Comparison of ENCODE assay signal across 34 cellular contexts in the genomic region with DNA sequence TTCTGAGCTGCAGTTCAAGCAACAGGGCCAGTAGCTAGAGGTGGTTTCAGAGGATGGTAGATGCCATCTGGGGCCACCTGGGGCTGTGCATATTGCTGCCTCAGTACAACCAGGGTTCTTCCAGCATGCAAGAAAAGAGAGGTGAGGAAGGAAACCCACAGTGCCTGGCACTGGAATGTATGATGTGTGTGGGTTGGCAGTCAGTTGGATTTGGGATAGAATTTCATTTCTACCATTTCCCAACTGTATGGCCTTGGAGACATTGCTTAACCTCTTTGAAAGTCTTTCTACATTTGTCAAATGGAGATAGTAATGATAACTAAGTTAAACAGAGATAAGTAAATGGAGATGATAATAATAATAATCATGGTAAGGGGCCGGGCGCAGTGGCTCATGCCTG. TPM values are rescaled to one million over a fixed set of nuclear protein-coding genes. Genes with fewer than 3 reads are reported as not detected.
"Had no signal": no experiment of that assay in that cellular context is flagged by ENCODE, and none has a peak within 500 bp of the region (broad histone marks: within the 10 kb centered on the region; RNA-seq: fewer than 3 reads in every experiment).

No MANE protein-coding gene starts in this region.

- H3K27me3 ChIP-seq: pancreas, sigmoid colon, tibial nerve, uterus had no signal

- DNase-seq: hypothalamus; immature natural killer cell; islet precursor cell; left ventricle myocardium inferior; mesendoderm; mucosa of descending colon; naive thymus-derived CD4-positive, alpha-beta T cell; nucleus accumbens; pancreas; posterior cingulate gyrus; retina; right cardiac atrium; sigmoid colon; stimulated activated CD4-positive, alpha-beta T cell treated with anti-CD3 and anti-CD28 coated beads, Interleukin-1b, Interleukin-23, amount 100 ng/mL, for 48 hours; stimulated activated CD4-positive, alpha-beta T cell treated with anti-CD3 and anti-CD28 coated beads, Interleukin-2, amount 100 ng/mL, for 48 hours; stimulated activated CD4-positive, alpha-beta T cell treated with anti-CD3 and anti-CD28 coated beads, Interleukin-4, amount 100 ng/mL, for 4 hours; stimulated activated CD8-positive, alpha-beta memory T cell treated with anti-CD3 and anti-CD28 coated beads, Interleukin-4, amount 100 ng/mL, for 48 hours; stimulated activated naive CD4-positive, alpha-beta T cell treated with Interleukin-2 at 50 U/mL for 16 hours; stimulated activated naive CD8-positive, alpha-beta T cell treated with anti-CD3 and anti-CD28 coated beads, Interleukin-15, amount 100 ng/mL, for 72 hours; substantia nigra; uterus had no signal

- H3K36me3 ChIP-seq: left ventricle myocardium inferior, pancreas, prostate gland, sigmoid colon, tibial nerve, uterus had no signal

- H3K27ac ChIP-seq: pancreas, prostate gland, sigmoid colon, tibial nerve, uterus had no signal

- H3K4me1 ChIP-seq: prostate gland, sigmoid colon, tibial nerve, uterus had no signal

- ATAC-seq: mucosa of descending colon; naive thymus-derived CD4-positive, alpha-beta T cell; natural killer cell treated with Interleukin-12 subunit alpha and Interleukin-12 subunit beta and Interleukin-15 and Interleukin-18, amount 100 ng/mL, for 72 hours; pancreas; right cardiac atrium; stimulated activated naive CD8-positive, alpha-beta T cell treated with anti-CD3 and anti-CD28 coated beads, Interleukin-15, amount 100 ng/mL, for 72 hours had no signal

- H3K9me3 ChIP-seq: left ventricle myocardium inferior, mucosa of descending colon, pancreas, prostate gland, sigmoid colon, tibial nerve, uterus had no signal

- H3K4me3 ChIP-seq: left ventricle myocardium inferior, lung, mucosa of descending colon, pancreas, prostate gland, sigmoid colon, smooth muscle cell, tibial nerve, uterus had no signal

RNA-seq across cellular contexts. Expression of gene LRRC10, which starts 10.2 kb away (rescaled TPM):
- total RNA-seq: kidney epithelial cell; lower leg skin; mesothelial cell of epicardium; mucosa of descending colon; myocyte; naive thymus-derived CD4-positive, alpha-beta T cell; natural killer cell treated with Interleukin-12 subunit alpha and Interleukin-12 subunit beta and Interleukin-15 and Interleukin-18, amount 100 ng/mL, for 72 hours; osteoblast; pancreas; prostate gland; sigmoid colon; smooth muscle cell; temporal lobe; tibial nerve; ureter; uterus had no signal
- polyA plus RNA-seq: immature natural killer cell; lung; naive thymus-derived CD4-positive, alpha-beta T cell; neural cell; pancreas; smooth muscle cell had no signal
